Comparison of ENCODE assay signal across 33 cellular contexts in the genomic region with DNA sequence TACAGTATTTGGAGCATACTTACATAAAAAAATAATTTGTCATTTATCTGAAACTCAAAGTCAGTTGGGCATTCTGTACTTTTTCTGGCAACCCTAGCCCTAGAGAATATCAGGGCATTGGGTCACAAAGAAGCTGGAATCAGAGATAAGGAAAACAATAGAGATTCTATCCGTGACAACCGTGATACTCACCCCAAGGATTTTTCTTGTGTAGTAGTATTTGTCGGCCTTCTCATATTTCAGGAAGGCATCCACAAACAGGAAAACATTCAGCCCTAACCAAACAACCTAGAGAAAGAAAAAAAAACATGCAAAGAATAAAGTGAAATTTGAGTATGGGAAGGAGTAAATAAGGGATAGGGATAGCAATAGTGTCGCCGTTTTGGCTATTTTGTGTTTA. TPM values are rescaled to one million over a fixed set of nuclear protein-coding genes. Genes with fewer than 3 reads are reported as not detected.
"Had no signal": no experiment of that assay in that cellular context is flagged by ENCODE, and none has a peak within 500 bp of the region (broad histone marks: within the 10 kb centered on the region; RNA-seq: fewer than 3 reads in every experiment).

No MANE protein-coding gene starts in this region.

- ATAC-seq: activated CD4-positive, CD25-positive, alpha-beta regulatory T cell treated with anti-CD3 and anti-CD28 coated beads, Interleukin-2, amount 50 U/mL, for 24 hours; body of pancreas; effector memory CD8-positive, alpha-beta T cell; esophagus mucosa; left colon; naive thymus-derived CD4-positive, alpha-beta T cell; right cardiac atrium; T-helper 17 cell had no signal

- H3K27me3 ChIP-seq: body of pancreas, cardiac muscle cell, colonic mucosa, testis, transverse colon had no signal

- FAIRE-seq: kidney had no signal

- H3K27ac ChIP-seq: body of pancreas, cardiac muscle cell, colonic mucosa, dorsolateral prefrontal cortex, testis, transverse colon, WERI-Rb-1 had no signal

- H3K36me3 ChIP-seq: cardiac muscle cell, colonic mucosa, transverse colon, WERI-Rb-1 had no signal

- H3K9me3 ChIP-seq: body of pancreas, colonic mucosa, testis, transverse colon had no signal

- H3K4me3 ChIP-seq: body of pancreas, cardiac muscle cell, dorsolateral prefrontal cortex, testis had no signal

- DNase-seq: activated CD4-positive, alpha-beta T cell treated with anti-CD3 and anti-CD28 coated beads for 48 hours; activated CD4-positive, alpha-beta T cell treated with anti-CD3 and anti-CD28 coated beads, Interleukin-2, amount 50 U/mL, for 48 hours; activated CD8-positive, alpha-beta memory T cell treated with anti-CD3 and anti-CD28 coated beads for 24 hours; activated effector memory CD4-positive, alpha-beta T cell treated with Interleukin-2 at 50 U/mL for 16 hours; activated naive CD4-positive, alpha-beta T cell treated with Interleukin-2 at 50 U/mL for 16 hours; anterior cingulate cortex; body of pancreas; cerebellar nuclear complex; colonic mucosa; dorsolateral prefrontal cortex; effector memory CD8-positive, alpha-beta T cell; foreskin fibroblast; head of caudate nucleus; hippocampal formation; immature natural killer cell; kidney; left colon; midbrain; naive thymus-derived CD4-positive, alpha-beta T cell; occipital lobe; right cardiac atrium; stimulated activated CD4-positive, alpha-beta T cell treated with anti-CD3 and anti-CD28 coated beads, Interleukin-2, amount 100 ng/mL, for 48 hours; stimulated activated naive CD4-positive, alpha-beta T cell treated with Interleukin-2 at 50 U/mL for 16 hours; T-helper 17 cell; T1000; testis; transverse colon; WERI-Rb-1 had no signal

- H3K4me1 ChIP-seq: body of pancreas, testis, transverse colon had no signal

RNA-seq across cellular contexts. Expression of a gene that starts 3.6 kb away (rescaled TPM):
- total RNA-seq: body of pancreas; kidney; naive thymus-derived CD4-positive, alpha-beta T cell; neural crest cell; occipital lobe; right cardiac atrium; skeletal muscle tissue; T-helper 17 cell had no signal
- polyA plus RNA-seq: immature natural killer cell, right cardiac atrium had no signal

RNA-seq across cellular contexts. Expression of a gene that starts 58.2 kb away (rescaled TPM):
- total RNA-seq: body of pancreas, right cardiac atrium had no signal
- polyA plus RNA-seq: immature natural killer cell, right cardiac atrium had no signal
